Comparison of ENCODE assay signal across 27 cellular contexts in genomic region chr1:54724771-54725170, GRCh38.
"Had no signal": no experiment of that assay in that cellular context is flagged by ENCODE, and none has a peak within 500 bp of the region (broad histone marks: within the 10 kb centered on the region; RNA-seq: fewer than 3 reads in every experiment).

No MANE protein-coding gene starts in this region.

- DNase-seq: dermis blood vessel endothelial cell; dorsolateral prefrontal cortex; effector CD4-positive, alpha-beta T cell; effector memory CD4-positive, alpha-beta T cell; erythroblast; esophagus squamous epithelium; foreskin fibroblast; foreskin melanocyte; gastrocnemius medialis; heart left ventricle; hypothalamus; immature natural killer cell; islet precursor cell; kidney; kidney glomerular epithelial cell; left colon; left lung; left ventricle myocardium superior; mammary epithelial cell; mesendoderm; midbrain had no signal

- ATAC-seq: esophagus mucosa, gastrocnemius medialis, heart left ventricle, left colon, left lung, left ventricle myocardium superior had no signal

- H3K4me1 ChIP-seq: esophagus squamous epithelium, gastrocnemius medialis, heart left ventricle, left lung had no signal

- H3K4me1 Mint-ChIP-seq: immature natural killer cell, memory B cell had no signal

- H3K9me3 ChIP-seq: esophagus squamous epithelium, gastrocnemius medialis, left lung had no signal

- H3K9me3 Mint-ChIP-seq: immature natural killer cell had no signal

- H3K4me3 Mint-ChIP-seq: immature natural killer cell, memory B cell had no signal

- H3K4me3 ChIP-seq: coronary artery, dorsolateral prefrontal cortex, esophagus squamous epithelium, gastrocnemius medialis, heart left ventricle, hepatocyte, left lung, lung had no signal

- H3K27me3 ChIP-seq: dorsolateral prefrontal cortex, esophagus squamous epithelium, gastrocnemius medialis, heart left ventricle, hepatocyte, left lung had no signal

- H3K27ac Mint-ChIP-seq: memory B cell had no signal

- H3K27me3 Mint-ChIP-seq: memory B cell had no signal

- H3K27ac ChIP-seq: coronary artery, dorsolateral prefrontal cortex, epithelial cell of prostate, esophagus squamous epithelium, gastrocnemius medialis, heart left ventricle, hepatocyte, left lung had no signal
